Comparison of ENCODE assay signal across 8 cellular contexts in the genomic region with DNA sequence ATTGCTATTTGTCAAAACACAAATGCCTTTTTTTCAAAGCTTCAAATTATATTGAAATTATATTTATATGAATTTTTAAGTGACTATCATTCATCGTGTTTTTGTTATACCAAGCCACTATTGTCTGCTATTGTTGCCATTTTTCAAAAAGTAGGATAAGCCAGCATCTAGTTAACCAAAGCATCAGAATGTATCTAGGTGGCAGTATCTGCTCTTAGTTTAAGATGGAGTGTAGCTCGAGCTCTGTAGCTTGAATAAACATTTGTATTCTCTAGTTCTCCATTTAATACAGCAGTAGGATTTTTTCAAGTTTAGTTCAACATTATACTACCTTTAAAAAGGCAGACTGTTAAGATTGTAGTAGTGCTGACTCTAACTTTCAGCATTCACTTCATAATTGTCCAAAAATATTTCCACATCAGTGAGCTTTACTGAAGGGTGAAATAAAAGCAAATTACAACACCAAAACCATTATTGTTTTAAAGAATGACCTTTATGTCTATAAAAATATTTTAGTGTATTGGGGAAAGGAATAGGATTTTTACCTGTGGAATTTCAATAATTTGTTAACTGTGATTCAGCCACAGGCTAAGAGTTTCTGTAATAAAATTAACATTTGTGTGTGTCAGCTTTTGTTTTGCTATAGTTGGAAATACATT.
DNase-seq lines count a peak whose midpoint lies in the region; ATAC-seq and TF ChIP-seq lines count a peak whose summit lies in the region.

No MANE protein-coding gene starts in this region.

- POLR2A ChIA-PET in HEK293 (lab: Yijun Ruan, JAX), result interaction anchor here (1.2 kb wide), 1 partner anchor 41 kb away, joined by 3 read pairs; the partner anchor contains the start of gene MAP2K5

- CTCF ChIA-PET in HEK293 (lab: Yijun Ruan, JAX), result interaction anchor here (0.6 to 4.8 kb wide), 16 partner anchors 9 to 645 kb away, joined by 3 to 25 read pairs (median 4); no protein-coding TSS in a partner anchor

- H3K36me3 ChIP-seq in HEK293 (ENCODE audit: control insufficient read depth in 2 of 2, insufficient read depth in 1 of 2, low read length in 2 of 2), result no peaks in the 10 kb centered on the region
- H3K36me3 ChIP-seq in iPS-20b (ENCODE audit: insufficient read depth, low read depth, low read length), result no peaks in the 10 kb centered on the region

- H3K9ac ChIP-seq in iPS-20b (ENCODE audit: low read depth, low read length), result no peak overlapping the region

- H3K27ac ChIP-seq in HEK293 (ENCODE audit: extremely low read depth, low read depth, low read length) (no peak overlapping the region), iPS-20b (ENCODE audit: low read length) (no peak overlapping the region)

- peak; percentile 50; the same call in 1 of the 2 replicates for TF ChIP-seq CTCF in HEK293 (tag by site-specific recombination; IDR thresholded peaks at IDR 0.05)

- H3K4me3 ChIP-seq in HEK293 (ENCODE audit: low read depth, low read length) (no peak overlapping the region), iPS-20b (ENCODE audit: low read length) (0 out of 2 replicates have a peak overlapping the region, but pooled peaks have one; percentile 12)

- ATAC-seq in GM19328 (IDR thresholded peaks at IDR 0.05; ENCODE audit: unreplicated experiment), result no peak
- ATAC-seq in GM19351 (IDR thresholded peaks at IDR 0.05; ENCODE audit: unreplicated experiment), result no peak

- H3K9me3 ChIP-seq in HEK293 (ENCODE audit: control insufficient read depth, insufficient read depth, low read depth, low read length) (no peaks in the 10 kb centered on the region), iPS-20b (ENCODE audit: insufficient read depth, low read depth, low read length) (no peaks in the 10 kb centered on the region)

- peaks cover 7% of the 10 kb centered on the region; the same call in 1 of the 2 replicates for H3K4me1 ChIP-seq in HEK293 (ENCODE audit: control insufficient read depth, insufficient read depth, low read length)
- H3K4me1 ChIP-seq in iPS-20b (ENCODE audit: insufficient read depth, low read length), result peaks cover 10% of the 10 kb centered on the region; the same call in 1 of the 2 replicates

- H3K27me3 ChIP-seq in iPS-20b (ENCODE audit: insufficient read depth, low read length), result no peaks in the 10 kb centered on the region

- DNase-seq in AG20443 (ENCODE audit: low spot score) (peak; percentile 39), SW480 (ENCODE audit: low spot score) (peak; percentile 23), NCI-H128 (lab: John Stamatoyannopoulos, UW; ENCODE audit: unreplicated experiment) (no peak), T1000 (lab: John Stamatoyannopoulos, UW) (no peak)

TF ChIP-seq in HEK293, 187 proteins besides CTCF, POLR2A, EP300 and RAD21:
- TF ChIP-seq ZNF510 (tag by site-specific recombination; IDR thresholded peaks at IDR 0.05; ENCODE audit: insufficient replicate concordance) (no peak), PRDM6 (tag by site-specific recombination; IDR thresholded peaks at IDR 0.05) (peak; percentile 51; the same call in 1 of the 2 replicates), GLI2 (tag by site-specific recombination; IDR thresholded peaks at IDR 0.05; ENCODE audit: borderline replicate concordance, low read depth) (no peak), ZNF10 (tag by site-specific recombination; IDR thresholded peaks at IDR 0.05) (peak; percentile 56; the same call in 1 of the 2 replicates), ZNF654 (tag by site-specific recombination; IDR thresholded peaks at IDR 0.05; ENCODE audit: low read depth) (peak; percentile 46), SCRT2 (tag by site-specific recombination; IDR thresholded peaks at IDR 0.05) (0 out of 2 replicates have a peak, but pooled peaks have one; percentile 11), ZNF354C (tag by site-specific recombination; IDR thresholded peaks at IDR 0.05; ENCODE audit: borderline replicate concordance, low read depth) (no peak)

Comparison
In these comparisons a context has a peak if more than half of its experiments do, and no peak if none do; other contexts are left out.
1. DNase-seq: peak in AG20443 (single experiment) and SW480 (single experiment); none in NCI-H128 (single experiment) and T1000 (single experiment).